Comparison of ENCODE assay signal across 25 cellular contexts in the genomic region with DNA sequence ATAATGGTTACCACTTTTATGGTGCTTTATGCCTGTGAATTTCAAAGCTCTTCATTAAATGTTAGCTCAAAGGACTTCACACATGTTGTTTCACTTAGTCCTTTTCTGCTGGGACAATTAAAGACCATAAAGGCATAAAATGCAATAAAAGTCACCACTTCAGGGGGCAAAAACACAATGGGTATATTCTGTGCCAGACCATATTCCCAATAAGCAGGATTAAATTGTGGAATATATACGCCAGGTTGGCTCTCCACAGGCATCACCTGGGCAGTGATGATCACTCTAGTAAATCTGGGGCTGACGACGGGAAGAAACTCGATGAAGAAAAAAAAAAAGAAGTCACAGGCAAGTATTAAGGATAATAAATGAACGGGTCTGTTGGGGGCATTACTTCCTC.
"Had no signal": no experiment of that assay in that cellular context is flagged by ENCODE, and none has a peak within 500 bp of the region (broad histone marks: within the 10 kb centered on the region; RNA-seq: fewer than 3 reads in every experiment).

No MANE protein-coding gene starts in this region.

- H3K4me3 ChIP-seq: neural progenitor cell, ovary, psoas muscle, right lobe of liver, sigmoid colon, stomach, thoracic aorta, thyroid gland, tibial nerve, upper lobe of left lung, vagina had no signal

- H3K9me3 ChIP-seq: ovary, psoas muscle, right lobe of liver, sigmoid colon, thoracic aorta, thyroid gland, tibial nerve, upper lobe of left lung, vagina had no signal

- DNase-seq: natural killer cell; occipital lobe; ovary; posterior cingulate gyrus; psoas muscle; right cardiac atrium; right lobe of liver; sigmoid colon; small intestine; stimulated activated CD4-positive, alpha-beta T cell treated with anti-CD3 and anti-CD28 coated beads, Interleukin-15, amount 100 ng/mL, for 24 hours; stimulated activated CD4-positive, alpha-beta T cell treated with anti-CD3 and anti-CD28 coated beads, Interleukin-2, amount 100 ng/mL, for 24 hours; stimulated activated CD4-positive, alpha-beta T cell treated with anti-CD3 and anti-CD28 coated beads, Interleukin-2, amount 100 ng/mL, for 48 hours; stimulated activated CD4-positive, alpha-beta T cell treated with anti-CD3 and anti-CD28 coated beads, Interleukin-4, amount 100 ng/mL, for 24 hours; stimulated activated naive B cell treated with anti-CD40 and anti-IgM and Interleukin-4, amounts not matched to agents 10 μg/mL and 1 μg/mL and 100 μg/mL, for 72 hours; stimulated activated naive CD4-positive, alpha-beta T cell treated with Interleukin-2 at 50 U/mL for 16 hours; stomach; thyroid gland; trophoblast cell; upper lobe of left lung had no signal

- H3K36me3 ChIP-seq: neural progenitor cell, ovary, right lobe of liver, sigmoid colon, stomach, thoracic aorta, thyroid gland, tibial nerve, upper lobe of left lung, vagina had no signal

- H3K4me1 ChIP-seq: parathyroid adenoma, psoas muscle, sigmoid colon, stomach, thyroid gland, tibial nerve, upper lobe of left lung, vagina had no signal

- ATAC-seq: natural killer cell; psoas muscle; right cardiac atrium; right lobe of liver; stimulated activated effector memory CD8-positive, alpha-beta T cell treated with anti-CD3 and anti-CD28 coated beads, Interleukin-12 subunit alpha, Interleukin-12 subunit beta, amount 100 ng/mL, for 72 hours; stimulated activated naive B cell treated with anti-CD40 and anti-IgM and Interleukin-4, amounts not matched to agents 10 μg/mL and 1 μg/mL and 100 μg/mL, for 72 hours had no signal
